Comparison of ENCODE assay signal across 8 cellular contexts in genomic region chr7:94656658-94656924, GRCh38. TPM values are rescaled to one million over a fixed set of nuclear protein-coding genes. Genes with fewer than 3 reads are reported as not detected.
DNase-seq lines count a peak whose midpoint lies in the region; ATAC-seq and TF ChIP-seq lines count a peak whose summit lies in the region.

No MANE protein-coding gene starts in this region.

- in situ Hi-C loops in astrocyte of the spinal cord (cut with HindIII; ENCODE audit: low sequenced_read_pairs), result no loop called here

- H3K36me3 ChIP-seq in lower lobe of right lung (no peaks in the 10 kb centered on the region), tibial nerve (no peaks in the 10 kb centered on the region)

- H3K4me3 ChIP-seq in astrocyte of the spinal cord (ENCODE audit: low read depth, low read length) (peak overlapping the region; percentile 69), lower lobe of right lung (peak overlapping the region; percentile 67), tibial nerve (peak overlapping the region; percentile 38 to 77 (median 57))

- WGBS in tibial nerve, 2 donors, result 69 to 70% methylated on average over 10 of the region's 10 CpGs

- peak overlapping the region; percentile 86 for H3K4me3 Mint-ChIP-seq in activated T-cell treated with anti-CD3 and anti-CD28 coated beads, Interleukin-2, amount 50 U/mL, for 4 hours

- H3K9me3 ChIP-seq in lower lobe of right lung (no peaks in the 10 kb centered on the region), tibial nerve (no peaks in the 10 kb centered on the region)

- DNase-seq in activated T-cell treated with anti-CD3 and anti-CD28 coated beads, Interleukin-2, amount 50 U/mL, for 4 hours, result no peak
- DNase-seq in activated T-cell treated with anti-CD3 and anti-CD28 coated beads, Interleukin-2, amount 50 U/mL, for 48 hours, result no peak
- DNase-seq in astrocyte of the spinal cord (ENCODE audit: low read depth, low spot score), result no peak
- no peak for DNase-seq in lower lobe of right lung
- no peak for DNase-seq in tibial nerve (ENCODE audit: low spot score in 2 of 2)
- DNase-seq in NCI-H446 (lab: John Stamatoyannopoulos, UW), result no peak
- no peak for DNase-seq in NCI-H146 treated with DMSO at 0.1 percent for 48 hours (lab: John Stamatoyannopoulos, UW; ENCODE audit: unreplicated experiment)

- ATAC-seq in activated T-cell treated with anti-CD3 and anti-CD28 coated beads, Interleukin-2, amount 50 U/mL, for 4 hours, result no peak
- ATAC-seq in lower lobe of right lung (no peak), HG03175 (IDR thresholded peaks at IDR 0.05; ENCODE audit: unreplicated experiment) (no peak)

- TF ChIP-seq EP300 in tibial nerve (IDR thresholded peaks at IDR 0.05), result no peak

- H3K4me1 Mint-ChIP-seq in activated T-cell treated with anti-CD3 and anti-CD28 coated beads, Interleukin-2, amount 50 U/mL, for 4 hours (ENCODE audit: low read depth), result peaks cover 16% of the 10 kb centered on the region

- H3K36me3 Mint-ChIP-seq in activated T-cell treated with anti-CD3 and anti-CD28 coated beads, Interleukin-2, amount 50 U/mL, for 4 hours (ENCODE audit: insufficient read depth), result no peaks in the 10 kb centered on the region

- H3K27ac ChIP-seq in lower lobe of right lung, result no peak overlapping the region
- H3K27ac ChIP-seq in tibial nerve, result peak overlapping the region in 3 of 4 donors; percentile 77 to 93 (median 92)

- H3K27me3 Mint-ChIP-seq in activated T-cell treated with anti-CD3 and anti-CD28 coated beads, Interleukin-2, amount 50 U/mL, for 4 hours (ENCODE audit: low read depth), result peaks cover 28% of the 10 kb centered on the region

- TF ChIP-seq POLR2A in tibial nerve (IDR thresholded peaks at IDR 0.05), result no peak

- TF ChIP-seq CTCF in astrocyte of the spinal cord (IDR thresholded peaks at IDR 0.05; ENCODE audit: low read depth, low read length), result no peak
- TF ChIP-seq CTCF in lower lobe of right lung (IDR thresholded peaks at IDR 0.05), result no peak
- TF ChIP-seq CTCF in tibial nerve (IDR thresholded peaks at IDR 0.05), result no peak

- intact Hi-C loops in lower lobe of right lung (cut with DNase I), result no loop called here

- H3K27me3 ChIP-seq in lower lobe of right lung (ENCODE audit: low read depth) (peaks cover 27% of the 10 kb centered on the region), tibial nerve (peaks cover 0 to 10% of the 10 kb centered on the region in 2 donors)

- no peaks in the 10 kb centered on the region for H3K9me3 Mint-ChIP-seq in activated T-cell treated with anti-CD3 and anti-CD28 coated beads, Interleukin-2, amount 50 U/mL, for 4 hours

- peaks cover 26% of the 10 kb centered on the region for H3K4me1 ChIP-seq in lower lobe of right lung
- H3K4me1 ChIP-seq in tibial nerve, result peaks cover 0 to 31% (median 0%) of the 10 kb centered on the region in 4 donors

RNA-seq across cellular contexts. Expression of gene SGCE, which starts 0.7 kb away (rescaled TPM):
- under 1 TPM; 0.45 to 0.73 (median 0.63) TPM for total RNA-seq in activated T-cell treated with anti-CD3 and anti-CD28 coated beads, Interleukin-2, amount 50 U/mL, for 4 hours
- 47.1 TPM for total RNA-seq in lower lobe of right lung
- total RNA-seq in tibial nerve, result 100 to 1,000 TPM; 118 to 203 (median 161) TPM

Comparison
In these comparisons a context has a peak if more than half of its experiments do, and no peak if none do; other contexts are left out.
1. RNA of gene SGCE, which starts 0.7 kb away (total RNA-seq): 118 to 203 TPM in tibial nerve and 47.1 TPM in lower lobe of right lung (single experiment); 0.45 to 0.73 TPM in activated T-cell treated with anti-CD3 and anti-CD28 coated beads, Interleukin-2, amount 50 U/mL, for 4 hours; every median in the first group is over 10 times any median in the second.
2. Peak in every context shown above with its lines, with median percentiles within 50 percentile points of each other: H3K4me3 ChIP-seq.